16 cellular contexts compared by ENCODE assay signal in genomic region chr15:67808821-67809220, GRCh38. TPM values are rescaled to one million over a fixed set of nuclear protein-coding genes. Genes with fewer than 3 reads are reported as not detected.
DNase-seq lines count a peak whose midpoint lies in the region; ATAC-seq and TF ChIP-seq lines count a peak whose summit lies in the region.
"Had no signal": no experiment of that assay in that cellular context is flagged by ENCODE, and none has a peak within 500 bp of the region (broad histone marks: within the 10 kb centered on the region; RNA-seq: fewer than 3 reads in every experiment).

No MANE protein-coding gene starts in this region.

- H3K79me2 ChIP-seq in OCI-LY1 (ENCODE audit: insufficient read depth, low read length): no peaks in the 10 kb centered on the region

- no peak for DNase-seq in central memory CD8-positive, alpha-beta T cell (ENCODE audit: low spot score in 2 of 2)
- peak; percentile 49 for DNase-seq in mesenteric fat pad (ENCODE audit: low spot score)
- DNase-seq in suprapubic skin (ENCODE audit: low spot score in 2 of 2): peak; percentile 25 to 56
- no peak for DNase-seq in HPDE6-E6E7 (ENCODE audit: extremely low spot score)
- DNase-seq in EL: no peak
- DNase-seq: BE2C, DMS79 treated with DMSO at 0.1 percent for 48 hours, GDM1, HCEC 1CT, HFFc6 had no signal

- no peaks in the 10 kb centered on the region for H3K4me1 Mint-ChIP-seq in central memory CD8-positive, alpha-beta T cell
- H3K4me1 Mint-ChIP-seq: CD4-positive, alpha-beta memory T cell had no signal

- peak overlapping the region; percentile 38 for H3K27ac ChIP-seq in OCI-LY1 (ENCODE audit: low read depth, low read length, poor library complexity, severe bottlenecking)
- no peak overlapping the region for H3K27ac ChIP-seq in suprapubic skin
- H3K27ac ChIP-seq: A549, C4-2B, HL-60 had no signal

- no peak overlapping the region for H3K4me2 ChIP-seq in OCI-LY1 (ENCODE audit: low read length)
- H3K4me2 ChIP-seq: A549 had no signal

- no peaks in the 10 kb centered on the region for H3K36me3 ChIP-seq in OCI-LY1 (ENCODE audit: insufficient read depth, low read length)
- peaks cover 30% of the 10 kb centered on the region for H3K36me3 ChIP-seq in suprapubic skin
- H3K36me3 ChIP-seq: BE2C had no signal

- H3K27ac Mint-ChIP-seq in central memory CD8-positive, alpha-beta T cell (ENCODE audit: low read depth): peak overlapping the region; percentile 54
- H3K27ac Mint-ChIP-seq: CD4-positive, alpha-beta memory T cell; HFFc6 had no signal

- H3K36me3 Mint-ChIP-seq in central memory CD8-positive, alpha-beta T cell (ENCODE audit: insufficient read depth): peaks cover 2% of the 10 kb centered on the region

- TF ChIP-seq POLR2A in suprapubic skin (IDR thresholded peaks at IDR 0.05): no peak

- H3K4me3 Mint-ChIP-seq in central memory CD8-positive, alpha-beta T cell: no peak overlapping the region
- H3K4me3 Mint-ChIP-seq: CD4-positive, alpha-beta memory T cell; HFFc6 had no signal

- H3K27me3 ChIP-seq in OCI-LY1 (ENCODE audit: insufficient read depth, low read length) (no peaks in the 10 kb centered on the region), suprapubic skin (no peaks in the 10 kb centered on the region)

- ATAC-seq in central memory CD8-positive, alpha-beta T cell (replicated peaks; ENCODE audit: extremely low read depth, poor library complexity, severe bottlenecking): no peak
- ATAC-seq: A549 had no signal

- WGBS in suprapubic skin: 94% methylated on average over 7 of the region's 7 CpGs

- H3K9me2 ChIP-seq in OCI-LY1 (ENCODE audit: low read depth, low read length): no peaks in the 10 kb centered on the region

- H4K20me1 ChIP-seq in OCI-LY1 (ENCODE audit: insufficient read depth, low read length): no peaks in the 10 kb centered on the region

- TF ChIP-seq EP300 in suprapubic skin (IDR thresholded peaks at IDR 0.05): no peak

- H3F3A ChIP-seq in OCI-LY1 (ENCODE audit: insufficient read depth, low read length): no peaks in the 10 kb centered on the region

- no peak overlapping the region for H2AFZ ChIP-seq in OCI-LY1 (ENCODE audit: low read length)

- H3K9me3 Mint-ChIP-seq in central memory CD8-positive, alpha-beta T cell: no peaks in the 10 kb centered on the region
- H3K9me3 Mint-ChIP-seq: HFFc6 had no signal

- no peaks in the 10 kb centered on the region for H3K9me3 ChIP-seq in OCI-LY1 (ENCODE audit: low read length)
- no peaks in the 10 kb centered on the region for H3K9me3 ChIP-seq in suprapubic skin
- H3K9me3 ChIP-seq: A549, BE2C had no signal

- H3K4me3 ChIP-seq in OCI-LY1 (ENCODE audit: low read depth, low read length, poor library complexity, severe bottlenecking): no peak overlapping the region
- no peak overlapping the region for H3K4me3 ChIP-seq in suprapubic skin
- H3K4me3 ChIP-seq: A549 had no signal

- no peak overlapping the region for H3K9ac ChIP-seq in OCI-LY1 (ENCODE audit: low read length)

- TF ChIP-seq CTCF in OCI-LY1 (IDR thresholded peaks at IDR 0.05; ENCODE audit: low read length) (no peak), suprapubic skin (IDR thresholded peaks at IDR 0.05) (no peak)

- H3K4me1 ChIP-seq in OCI-LY1 (ENCODE audit: insufficient read depth, low read length, severe bottlenecking) (peaks cover 64% of the 10 kb centered on the region), suprapubic skin (no peaks in the 10 kb centered on the region)
- H3K4me1 ChIP-seq: A549 had no signal

- H3K27me3 Mint-ChIP-seq in central memory CD8-positive, alpha-beta T cell: no peaks in the 10 kb centered on the region
- H3K27me3 Mint-ChIP-seq: CD4-positive, alpha-beta memory T cell had no signal

RNA-seq across cellular contexts. Expression of gene SKOR1, which starts 16.5 kb away (rescaled TPM):
- total RNA-seq in mesenteric fat pad (0.26 TPM), suprapubic skin (1 to 10 TPM; 1.1 to 2.3 (median 1.5) TPM)

RNA-seq across cellular contexts. Expression of gene RNU6-1, which starts 31.0 kb away (rescaled TPM):
- total RNA-seq in mesenteric fat pad (not detected), suprapubic skin (not detected)
- total RNA-seq: CD4-positive, alpha-beta memory T cell; H1; HFFc6 had no signal

Comparison
In these comparisons a context has a peak if more than half of its experiments do, and no peak if none do; other contexts are left out.
1. DNase-seq: peak in mesenteric fat pad (single experiment) and suprapubic skin (2 of 2); none in central memory CD8-positive, alpha-beta T cell (0 of 2), HPDE6-E6E7 (single experiment) and EL (single experiment).